Comparison of ENCODE assay signal across 24 cellular contexts in genomic region chr10:106857213-106857612, GRCh38.
"Had no signal": no experiment of that assay in that cellular context is flagged by ENCODE, and none has a peak within 500 bp of the region (broad histone marks: within the 10 kb centered on the region; RNA-seq: fewer than 3 reads in every experiment).

No MANE protein-coding gene starts in this region.

- H2AFZ ChIP-seq: parathyroid adenoma had no signal

- ATAC-seq: effector memory CD8-positive, alpha-beta T cell; gastrocnemius medialis; lower lobe of right lung; natural killer cell treated with Interleukin-12 subunit alpha and Interleukin-12 subunit beta and Interleukin-15 and Interleukin-18, amount 100 ng/mL, for 72 hours; psoas muscle; right lobe of liver; stimulated activated memory B cell treated with anti-CD40 and anti-IgM and Interleukin-4, amounts not matched to agents 10 μg/mL and 1 μg/mL and 100 μg/mL, for 72 hours had no signal

- H3K27me3 ChIP-seq: dorsolateral prefrontal cortex, esophagus muscularis mucosa, gastrocnemius medialis, right lobe of liver, tibial artery, upper lobe of left lung, uterus had no signal

- H3K79me2 ChIP-seq: parathyroid adenoma had no signal

- H3K9ac ChIP-seq: parathyroid adenoma had no signal

- H3K4me3 ChIP-seq: coronary artery, esophagus muscularis mucosa, gastrocnemius medialis, left ventricle myocardium inferior, lower lobe of right lung, psoas muscle, right lobe of liver, tibial artery, upper lobe of left lung, uterus had no signal

- H3K36me3 ChIP-seq: esophagus muscularis mucosa, gastrocnemius medialis, left ventricle myocardium inferior, lower lobe of right lung, right lobe of liver, tibial artery, upper lobe of left lung, uterus had no signal

- H3K9me3 ChIP-seq: gastrocnemius medialis, lower lobe of right lung, psoas muscle, right lobe of liver, tibial artery, upper lobe of left lung, uterus had no signal

- H3K27ac ChIP-seq: coronary artery, dorsolateral prefrontal cortex, epithelial cell of prostate, esophagus muscularis mucosa, gastrocnemius medialis, left ventricle myocardium inferior, lower lobe of right lung, parathyroid adenoma, psoas muscle, right lobe of liver, tibial artery, upper lobe of left lung, uterus had no signal

- DNase-seq: dorsolateral prefrontal cortex; effector memory CD8-positive, alpha-beta T cell; gastrocnemius medialis; glutamatergic neuron; immature natural killer cell; left ventricle myocardium inferior; lower lobe of right lung; mesenchymal stem cell; midbrain; psoas muscle; retina; right lobe of liver; stimulated activated CD4-positive, alpha-beta T cell treated with anti-CD3 and anti-CD28 coated beads, Interleukin-15, amount 100 ng/mL, for 24 hours; stimulated activated CD4-positive, alpha-beta T cell treated with anti-CD3 and anti-CD28 coated beads, Interleukin-1b, Interleukin-23, amount 100 ng/mL, for 48 hours; stimulated activated CD4-positive, alpha-beta T cell treated with anti-CD3 and anti-CD28 coated beads, Interleukin-4, amount 100 ng/mL, for 24 hours; tibial artery; upper lobe of left lung; uterus had no signal

- H3K4me1 ChIP-seq: esophagus muscularis mucosa, gastrocnemius medialis, left ventricle myocardium inferior, lower lobe of right lung, parathyroid adenoma, psoas muscle, right lobe of liver, tibial artery, upper lobe of left lung, uterus had no signal
